Comparison of ENCODE assay signal across 28 cellular contexts in genomic region chr12:32887058-32887457, GRCh38. TPM values are rescaled to one million over a fixed set of nuclear protein-coding genes. Genes with fewer than 3 reads are reported as not detected.
"Had no signal": no experiment of that assay in that cellular context is flagged by ENCODE, and none has a peak within 500 bp of the region (broad histone marks: within the 10 kb centered on the region; RNA-seq: fewer than 3 reads in every experiment).

No MANE protein-coding gene starts in this region.

- H3K9me3 ChIP-seq: Peyer's patch had no signal

- H3K4me3 ChIP-seq: K562, Peyer's patch had no signal

- H3K4me3 Mint-ChIP-seq: activated B cell treated with CpG ODN at 0.5 μM for 24 hours; activated CD4-positive, alpha-beta memory T cell treated with anti-CD3 and anti-CD28 coated beads for 36 hours; activated CD4-positive, alpha-beta T cell treated with anti-CD3 and anti-CD28 coated beads, Interleukin-2, amount 10 ng/mL, durations not matched to agents 24 days and 14 days; activated naive CD4-positive, alpha-beta T cell treated with anti-CD3 and anti-CD28 coated beads, Interleukin-2, amount 10 ng/mL, durations not matched to agents 7 days and 5 days; activated naive CD8-positive, alpha-beta T cell treated with anti-CD3 and anti-CD28 coated beads for 36 hours; activated T-helper 17 cell treated with anti-CD3 and anti-CD28 coated beads, Interleukin-2, amount 50 U/mL, for 72 hours; T-helper 17 cell had no signal

- H3K27ac ChIP-seq: brain microvascular endothelial cell, Peyer's patch, RWPE1 had no signal

- H3K27ac Mint-ChIP-seq: activated B cell treated with CpG ODN at 0.5 μM for 24 hours; activated CD4-positive, alpha-beta memory T cell treated with anti-CD3 and anti-CD28 coated beads for 36 hours; activated CD4-positive, alpha-beta T cell treated with anti-CD3 and anti-CD28 coated beads, Interleukin-2, amount 10 ng/mL, durations not matched to agents 24 days and 14 days; activated naive CD4-positive, alpha-beta T cell treated with anti-CD3 and anti-CD28 coated beads, Interleukin-2, amount 10 ng/mL, durations not matched to agents 7 days and 5 days; activated naive CD8-positive, alpha-beta T cell treated with anti-CD3 and anti-CD28 coated beads for 36 hours; activated T-helper 17 cell treated with anti-CD3 and anti-CD28 coated beads, Interleukin-2, amount 50 U/mL, for 72 hours; T-helper 17 cell had no signal

- DNase-seq: activated B cell treated with CpG ODN at 0.5 μM for 24 hours; activated CD4-positive, alpha-beta memory T cell treated with anti-CD3 and anti-CD28 coated beads for 36 hours; activated CD4-positive, alpha-beta T cell treated with anti-CD3 and anti-CD28 coated beads for 1 hour; activated CD4-positive, alpha-beta T cell treated with anti-CD3 and anti-CD28 coated beads, Interleukin-2, amount 10 ng/mL, durations not matched to agents 24 days and 14 days; activated CD8-positive, alpha-beta memory T cell treated with anti-CD3 and anti-CD28 coated beads for 24 hours; activated gamma-delta T cell; activated naive CD4-positive, alpha-beta T cell treated with anti-CD3 and anti-CD28 coated beads, Interleukin-2, amount 10 ng/mL, durations not matched to agents 7 days and 5 days; activated naive CD8-positive, alpha-beta T cell treated with anti-CD3 and anti-CD28 coated beads for 36 hours; activated T-cell treated with anti-CD3 and anti-CD28 coated beads for 4 hours; activated T-cell treated with anti-CD3 and anti-CD28 coated beads, Interleukin-2, amount 50 U/mL, for 48 hours; brain microvascular endothelial cell; caudate nucleus; Kasumi-1; NCI-H1048; NCI-H146; NCI-H1930; NCI-H2171 treated with DMSO at 0.1 percent for 48 hours; NCI-H226; NCI-H510A; NCI-H69; Peyer's patch; SHP77 treated with DMSO at 0.1 percent for 48 hours; T-helper 17 cell; T1000 had no signal

- H3K27me3 ChIP-seq: brain microvascular endothelial cell, Peyer's patch had no signal

- H3K36me3 ChIP-seq: brain microvascular endothelial cell, Peyer's patch had no signal

- H3K36me3 Mint-ChIP-seq: activated CD4-positive, alpha-beta memory T cell treated with anti-CD3 and anti-CD28 coated beads for 36 hours; activated naive CD4-positive, alpha-beta T cell treated with anti-CD3 and anti-CD28 coated beads, Interleukin-2, amount 10 ng/mL, durations not matched to agents 7 days and 5 days; activated naive CD8-positive, alpha-beta T cell treated with anti-CD3 and anti-CD28 coated beads for 36 hours had no signal

- H3K4me1 ChIP-seq: Peyer's patch had no signal

- ATAC-seq: activated T-helper 17 cell treated with anti-CD3 and anti-CD28 coated beads, Interleukin-2, amount 50 U/mL, for 72 hours; K562; T-helper 17 cell had no signal

- H3K9me3 Mint-ChIP-seq: activated B cell treated with CpG ODN at 0.5 μM for 24 hours; activated CD4-positive, alpha-beta memory T cell treated with anti-CD3 and anti-CD28 coated beads for 36 hours; activated CD4-positive, alpha-beta T cell treated with anti-CD3 and anti-CD28 coated beads, Interleukin-2, amount 10 ng/mL, durations not matched to agents 24 days and 14 days; activated naive CD4-positive, alpha-beta T cell treated with anti-CD3 and anti-CD28 coated beads, Interleukin-2, amount 10 ng/mL, durations not matched to agents 7 days and 5 days; activated naive CD8-positive, alpha-beta T cell treated with anti-CD3 and anti-CD28 coated beads for 36 hours; activated T-helper 17 cell treated with anti-CD3 and anti-CD28 coated beads, Interleukin-2, amount 50 U/mL, for 72 hours had no signal

- H3K4me1 Mint-ChIP-seq: activated B cell treated with CpG ODN at 0.5 μM for 24 hours; activated CD4-positive, alpha-beta T cell treated with anti-CD3 and anti-CD28 coated beads, Interleukin-2, amount 10 ng/mL, durations not matched to agents 24 days and 14 days; activated naive CD4-positive, alpha-beta T cell treated with anti-CD3 and anti-CD28 coated beads, Interleukin-2, amount 10 ng/mL, durations not matched to agents 7 days and 5 days; activated naive CD8-positive, alpha-beta T cell treated with anti-CD3 and anti-CD28 coated beads for 36 hours; activated T-helper 17 cell treated with anti-CD3 and anti-CD28 coated beads, Interleukin-2, amount 50 U/mL, for 72 hours; T-helper 17 cell had no signal

RNA-seq across cellular contexts. Expression of gene PKP2, which starts 9.5 kb away (rescaled TPM):
- total RNA-seq: activated B cell treated with CpG ODN at 0.5 μM for 24 hours; activated CD4-positive, alpha-beta T cell treated with anti-CD3 and anti-CD28 coated beads, Interleukin-2, amount 10 ng/mL, durations not matched to agents 24 days and 14 days; activated T-helper 17 cell treated with anti-CD3 and anti-CD28 coated beads, Interleukin-2, amount 50 U/mL, for 72 hours; SK-MEL-5 had no signal
